Comparison of ENCODE assay signal across 1 cellular context in the genomic region with DNA sequence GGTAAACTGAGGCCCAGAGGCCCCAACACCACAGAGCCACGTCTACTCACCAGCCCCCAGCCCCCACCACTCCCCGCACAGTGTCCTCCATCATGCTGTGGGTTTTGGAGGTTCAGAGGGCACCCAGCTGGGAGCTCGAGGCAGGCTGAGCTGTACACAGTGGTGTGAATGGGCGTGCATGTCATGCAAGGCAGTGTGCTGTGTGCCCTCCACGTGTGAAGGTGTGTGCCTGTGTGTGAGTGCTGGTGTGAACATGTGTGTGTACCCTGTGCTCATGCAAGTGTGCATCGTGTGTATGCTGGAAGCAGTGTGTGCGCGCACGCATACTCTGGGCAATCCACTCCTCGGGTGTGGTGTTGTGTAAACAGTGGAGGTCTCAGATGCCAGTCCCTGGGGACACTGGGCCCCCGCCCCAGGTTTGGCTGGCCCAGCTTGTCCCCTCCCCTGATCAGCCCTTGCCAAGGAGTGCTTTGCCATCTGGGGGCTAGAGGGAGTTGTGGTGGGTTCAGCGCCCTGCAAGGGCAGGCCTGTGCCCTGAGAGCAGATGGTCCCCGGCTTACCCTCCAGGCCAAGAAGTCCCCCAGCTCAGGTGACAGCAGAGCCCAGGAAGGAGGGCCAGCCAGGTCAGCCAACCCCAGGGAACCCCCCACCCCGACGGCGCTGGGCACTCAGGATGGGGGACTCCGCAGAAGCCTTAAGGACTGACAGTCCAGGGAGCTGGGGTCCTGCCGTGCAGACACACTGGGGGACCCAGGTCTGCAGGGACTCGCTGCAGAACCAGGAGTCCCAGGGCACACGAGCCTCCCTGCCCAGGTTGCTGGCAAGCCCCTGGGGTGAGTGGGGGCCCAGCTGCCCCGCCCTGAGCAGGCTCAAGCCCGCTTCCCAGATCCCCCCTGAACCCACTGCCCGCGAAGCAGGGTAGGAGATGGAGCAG.
TF ChIP-seq lines count a peak whose summit lies in the region.

No MANE protein-coding gene starts in this region.

TF ChIP-seq in IMR-90, 13 proteins besides CTCF, POLR2A, EP300 and RAD21 (continued from another document):
- TF ChIP-seq ELK1 (IDR thresholded peaks at IDR 0.05; ENCODE audit: borderline replicate concordance, low read depth, low read length) (no peak), FOS (IDR thresholded peaks at IDR 0.05; ENCODE audit: low read depth, low read length) (no peak), MAZ (IDR thresholded peaks at IDR 0.05; ENCODE audit: borderline replicate concordance, low read depth, low read length) (no peak), BHLHE40 (IDR thresholded peaks at IDR 0.05; ENCODE audit: low read depth, low read length) (no peak), MAFK (IDR thresholded peaks at IDR 0.05; ENCODE audit: low read depth, low read length) (no peak), USF2 (IDR thresholded peaks at IDR 0.05; ENCODE audit: low read depth, low read length) (no peak), CHD1 (IDR thresholded peaks at IDR 0.05; ENCODE audit: low read depth, low read length) (no peak), CEBPB (IDR thresholded peaks at IDR 0.05; ENCODE audit: low read depth, low read length) (no peak), NFE2L2 (IDR thresholded peaks at IDR 0.05; ENCODE audit: low read depth, low read length) (no peak), SMC3 (IDR thresholded peaks at IDR 0.05; ENCODE audit: low read depth, low read length) (no peak), RCOR1 (IDR thresholded peaks at IDR 0.05; ENCODE audit: insufficient replicate concordance, low read length) (no peak)
